In genomic region chr19:49361438-49362047, GRCh38 we compare ENCODE assay signal across 8 cellular contexts. TPM values are rescaled to one million over a fixed set of nuclear protein-coding genes. Genes with fewer than 3 reads are reported as not detected.
DNase-seq lines count a peak whose midpoint lies in the region; ATAC-seq, FAIRE-seq and TF ChIP-seq lines count a peak whose summit lies in the region.
"Had no signal": no experiment of that assay in that cellular context is flagged by ENCODE, and none has a peak within 500 bp of the region (broad histone marks: within the 10 kb centered on the region; RNA-seq: fewer than 3 reads in every experiment).

No MANE protein-coding gene starts in this region.

- H3K27ac ChIP-seq in SJCRH30 = peak overlapping the region; percentile 96
- H3K27ac ChIP-seq: VCaP had no signal

- no peak for ATAC-seq in HG03378 (IDR thresholded peaks at IDR 0.05; ENCODE audit: unreplicated experiment)
- no peak for ATAC-seq in HG03457 (IDR thresholded peaks at IDR 0.05; ENCODE audit: unreplicated experiment)

- no peaks in the 10 kb centered on the region for H3K9me3 Mint-ChIP-seq in nephron progenitor cell

- no peaks in the 10 kb centered on the region for H3K27me3 ChIP-seq in SJCRH30

- H3K4me3 Mint-ChIP-seq in nephron progenitor cell = no peak overlapping the region

- TF ChIP-seq CTCF in fibroblast of villous mesenchyme (IDR thresholded peaks at IDR 0.05; ENCODE audit: insufficient read depth, low read depth, low read length) = no peak
- TF ChIP-seq CTCF in nephron progenitor cell (IDR thresholded peaks at IDR 0.05) = no peak

- peak overlapping the region; percentile 98 for H3K27ac Mint-ChIP-seq in nephron progenitor cell

- FAIRE-seq in H54 (lab: Jason Lieb, UNC) = no peak

- no peaks in the 10 kb centered on the region for H3K4me1 ChIP-seq in SJCRH30

- H3K36me3 Mint-ChIP-seq in nephron progenitor cell (ENCODE audit: low read depth) = peaks cover 37% of the 10 kb centered on the region

- H3K27me3 Mint-ChIP-seq in nephron progenitor cell (ENCODE audit: low read depth, poor library complexity) = peaks cover 3% of the 10 kb centered on the region

- peaks cover 26% of the 10 kb centered on the region for H3K36me3 ChIP-seq in SJCRH30

- peak overlapping the region; percentile 97 for H3K4me3 ChIP-seq in SJCRH30
- peak overlapping the region; percentile 96 for H3K4me3 ChIP-seq in fibroblast of villous mesenchyme (ENCODE audit: low read depth, low read length)

- no peaks in the 10 kb centered on the region for H3K9me3 ChIP-seq in SJCRH30 (replicated peaks)

- DNase-seq in H54 (ENCODE audit: insufficient read length, low spot score) (peak; percentile 73), SJCRH30 (peak; percentile 87 to 90), fibroblast of villous mesenchyme (ENCODE audit: low read depth) (peak; percentile 91), nephron progenitor cell (peak; percentile 83), UCSD-AML1 (lab: John Stamatoyannopoulos, UW; ENCODE audit: unreplicated experiment) (no peak)

- peaks cover 40% of the 10 kb centered on the region for H3K4me1 Mint-ChIP-seq in nephron progenitor cell

- no peak for TF ChIP-seq POLR2A in H54 (IDR thresholded peaks at IDR 0.05; ENCODE audit: low read depth, low read length)

RNA-seq across cellular contexts. Expression of gene TEAD2, which starts 0.7 kb away (rescaled TPM):
- 72.1 and 72.3 TPM in 2 replicates for total RNA-seq in SJCRH30 (2014; rRNA removed; shearing (Covaris generic))
- total RNA-seq in fibroblast of villous mesenchyme = 37.6 and 38.7 TPM in 2 replicates

RNA-seq across cellular contexts. Expression of gene DKKL1, which starts 2.1 kb away (rescaled TPM):
- 0.13 and 0.24 TPM in 2 replicates for total RNA-seq in SJCRH30 (2014; rRNA removed; shearing (Covaris generic))
- total RNA-seq in fibroblast of villous mesenchyme = 0.32 TPM in 1 of 2 replicates, not detected in the other

RNA-seq across cellular contexts. Expression of gene CD37, which starts 26.3 kb away (rescaled TPM):
- total RNA-seq in SJCRH30 (2014; rRNA removed; shearing (Covaris generic)) = not detected in 2 replicates
- total RNA-seq in fibroblast of villous mesenchyme = not detected in 2 replicates

RNA-seq across cellular contexts. Expression of gene KASH5, which starts 26.5 kb away (rescaled TPM):
- not detected in 2 replicates for total RNA-seq in SJCRH30 (2014; rRNA removed; shearing (Covaris generic))
- not detected in 2 replicates for total RNA-seq in fibroblast of villous mesenchyme

RNA-seq across cellular contexts. Expression of gene SLC6A16, which starts 36.6 kb away (rescaled TPM):
- 0.33 and 0.40 TPM in 2 replicates for total RNA-seq in SJCRH30 (2014; rRNA removed; shearing (Covaris generic))
- total RNA-seq in fibroblast of villous mesenchyme = 0.64 TPM in 1 of 2 replicates, not detected in the other
